ENCODE assay signal across 9 cellular contexts in genomic region chr9:137295313-137296213, GRCh38. TPM values are rescaled to one million over a fixed set of nuclear protein-coding genes. Genes with fewer than 3 reads are reported as not detected.
A peak's percentile ranks its signal among the peaks of the same experiment; 100 is the strongest.
DNase-seq lines count a peak whose midpoint lies in the region; ATAC-seq lines count a peak whose summit lies in the region.
"Had no signal": no experiment of that assay in that cellular context is flagged by ENCODE, and none has a peak within 500 bp of the region (broad histone marks: within the 10 kb centered on the region; RNA-seq: fewer than 3 reads in every experiment).

No MANE protein-coding gene starts in this region.

- ATAC-seq in HG03196 (IDR thresholded peaks at IDR 0.05; ENCODE audit: unreplicated experiment): peak; percentile 55
- ATAC-seq in naive thymus-derived CD4-positive, alpha-beta T cell: peak; percentile 92
- ATAC-seq in aorta (ENCODE audit: low FRiP score): peak; percentile 49
- no peak for ATAC-seq in HG03025 (IDR thresholded peaks at IDR 0.05; ENCODE audit: low FRiP score, unreplicated experiment)

- DNase-seq in activated CD4-positive, CD25-positive, alpha-beta regulatory T cell treated with anti-CD3 and anti-CD28 coated beads, Interleukin-2, amount 50 U/mL, for 72 hours: peak; percentile 74
- DNase-seq in effector CD8-positive, alpha-beta T cell (lab: John Stamatoyannopoulos, UW): peak; percentile 18
- DNase-seq in naive thymus-derived CD4-positive, alpha-beta T cell: peak in 7 of 9 donors; percentile 36 to 80 (median 54)
- no peak for DNase-seq in aorta
- no peak for DNase-seq in KG1 (lab: John Stamatoyannopoulos, UW)

- H3K9ac ChIP-seq in ES-I3 (ENCODE audit: low read depth, low read length): peak overlapping the region; percentile 40; the same call in 1 of the 2 replicates

- H3K4me1 ChIP-seq in ES-I3 (ENCODE audit: insufficient read depth, low read length): peaks cover 22% of the 10 kb centered on the region
- H3K4me1 ChIP-seq in naive thymus-derived CD4-positive, alpha-beta T cell (ENCODE audit: control insufficient read depth in 2 of 2, insufficient read depth in 2 of 2, low read length in 2 of 2): peaks cover 3 to 8% of the 10 kb centered on the region in 2 donors
- H3K4me1 ChIP-seq in aorta (ENCODE audit: control insufficient read depth in 1 of 2, insufficient read depth in 2 of 2, low read length in 2 of 2): no peaks in the 10 kb centered on the region

- H3K27me3 ChIP-seq in naive thymus-derived CD4-positive, alpha-beta T cell (ENCODE audit: control insufficient read depth in 2 of 2, insufficient read depth in 2 of 2, low read length in 2 of 2): peaks cover 15 to 30% of the 10 kb centered on the region in 2 donors
- no peaks in the 10 kb centered on the region for H3K27me3 ChIP-seq in aorta (ENCODE audit: control insufficient read depth in 1 of 2, insufficient read depth in 2 of 2, low read length in 1 of 2)

- no peak overlapping the region for H3K27ac ChIP-seq in naive thymus-derived CD4-positive, alpha-beta T cell (ENCODE audit: low read depth, low read length)
- H3K27ac ChIP-seq in aorta (ENCODE audit: low read depth in 1 of 2, low read length in 2 of 2): no peak overlapping the region

- peaks cover 0 to 15% (median 10%) of the 10 kb centered on the region in 7 donors for H3K4me1 Mint-ChIP-seq in naive thymus-derived CD4-positive, alpha-beta T cell

- CTCF ChIA-PET in naive thymus-derived CD4-positive, alpha-beta T cell (lab: Charles Lee): interaction anchor here (1.0 to 1.2 kb wide), 3 partner anchors 13 to 109 kb away, joined by 3 to 5 read pairs (median 3); partner anchors contain the start of gene RNF224

- intact Hi-C loops in naive thymus-derived CD4-positive, alpha-beta T cell (cut with micrococcal nuclease): loop anchor here (1.0 to 2.0 kb wide), 3 partner anchors 111 to 149 kb away; no protein-coding TSS in a partner anchor
- intact Hi-C loops in aorta (cut with DNase I): loop anchor here (2.0 to 10.0 kb wide), 3 partner anchors 109 to 229 kb away; no protein-coding TSS in a partner anchor

- no peaks in the 10 kb centered on the region for H3K36me3 ChIP-seq in ES-I3 (ENCODE audit: insufficient read depth, low read length)
- no peaks in the 10 kb centered on the region for H3K36me3 ChIP-seq in naive thymus-derived CD4-positive, alpha-beta T cell (ENCODE audit: control insufficient read depth in 2 of 3, insufficient read depth in 3 of 3, low read length in 3 of 3)
- no peaks in the 10 kb centered on the region for H3K36me3 ChIP-seq in aorta (ENCODE audit: control insufficient read depth in 1 of 2, insufficient read depth in 2 of 2, low read length in 1 of 2)

- H3K4me3 ChIP-seq in naive thymus-derived CD4-positive, alpha-beta T cell (ENCODE audit: low read length): peak overlapping the region; percentile 27
- H3K4me3 ChIP-seq in aorta (ENCODE audit: low read length in 2 of 2): no peak overlapping the region

- no peak overlapping the region for H3K27ac Mint-ChIP-seq in naive thymus-derived CD4-positive, alpha-beta T cell

- peaks cover 22 to 47% (median 27%) of the 10 kb centered on the region in 5 donors for H3K27me3 Mint-ChIP-seq in naive thymus-derived CD4-positive, alpha-beta T cell

- POLR2A ChIA-PET in naive thymus-derived CD4-positive, alpha-beta T cell (lab: Charles Lee): no interaction called here

- peak overlapping the region in 4 of 10 donors; percentile 40 to 86 (median 54) for H3K4me3 Mint-ChIP-seq in naive thymus-derived CD4-positive, alpha-beta T cell

- H3K36me3 Mint-ChIP-seq in naive thymus-derived CD4-positive, alpha-beta T cell: no peaks in the 10 kb centered on the region

- WGBS in aorta, 2 donors: 2 to 4% methylated on average over 62 to 120 of the region's 120 CpGs

- H3K9me3 ChIP-seq in ES-I3 (ENCODE audit: control insufficient read depth, insufficient read depth, low read length): peaks cover 8% of the 10 kb centered on the region; the same call in 1 of the 2 replicates
- H3K9me3 ChIP-seq in naive thymus-derived CD4-positive, alpha-beta T cell (ENCODE audit: control insufficient read depth in 2 of 3, low read length in 3 of 3): no peaks in the 10 kb centered on the region
- H3K9me3 ChIP-seq in aorta (ENCODE audit: control insufficient read depth, low read length): peaks cover 3% of the 10 kb centered on the region

- no peaks in the 10 kb centered on the region for H3K9me3 Mint-ChIP-seq in naive thymus-derived CD4-positive, alpha-beta T cell

RNA-seq across cellular contexts. Expression of gene NRARP, which starts 6.5 kb away (rescaled TPM):
- 1 to 10 TPM in 3 of 5 experiments, under 1 TPM in 2; 0.70 to 2.7 (median 1.7) TPM for total RNA-seq in naive thymus-derived CD4-positive, alpha-beta T cell
- polyA plus RNA-seq in naive thymus-derived CD4-positive, alpha-beta T cell: not detected
- 10 to 100 TPM; 13.3 to 26.6 TPM for total RNA-seq in aorta
- under 1 TPM; 0.50 to 0.97 TPM for polyA plus RNA-seq in aorta

RNA-seq across cellular contexts. Expression of gene TOR4A, which starts 18.0 kb away (rescaled TPM):
- total RNA-seq in naive thymus-derived CD4-positive, alpha-beta T cell: 10 to 100 TPM in 2 of 5 experiments, 1 to 10 TPM in 2, under 1 TPM in 1; 0.84 to 16.6 (median 2.3) TPM
- polyA plus RNA-seq in naive thymus-derived CD4-positive, alpha-beta T cell: under 1 TPM in 1 of 2 donors, not detected in 1; 0.07 TPM
- 10 to 100 TPM; 10.4 to 14.0 TPM for total RNA-seq in aorta
- 1 to 10 TPM; 2.6 to 6.0 TPM for polyA plus RNA-seq in aorta

RNA-seq across cellular contexts. Expression of gene NELFB, which starts 40.4 kb away (rescaled TPM):
- total RNA-seq in naive thymus-derived CD4-positive, alpha-beta T cell: 10 to 100 TPM; 33.4 to 64.2 (median 38.9) TPM
- polyA plus RNA-seq in naive thymus-derived CD4-positive, alpha-beta T cell: 10 to 100 TPM; 22.9 to 36.5 TPM
- 10 to 100 TPM; 35.5 to 40.9 TPM for total RNA-seq in aorta
- polyA plus RNA-seq in aorta: 10 to 100 TPM; 21.7 to 47.9 TPM

RNA-seq across cellular contexts. Expression of gene STPG3, which starts 44.5 kb away (rescaled TPM):
- not detected for total RNA-seq in naive thymus-derived CD4-positive, alpha-beta T cell
- polyA plus RNA-seq in naive thymus-derived CD4-positive, alpha-beta T cell: not detected
- total RNA-seq in aorta: not detected
- not detected for polyA plus RNA-seq in aorta
- total RNA-seq: T-helper 2 cell treated with Interferon-gamma antibody and Interleukin-4, amounts not matched to agents 100 ng/mL and 5 ng/mL, for 36 hours had no signal

RNA-seq across cellular contexts. Expression of gene TUBB4B, which starts 54.5 kb away (rescaled TPM):
- total RNA-seq in naive thymus-derived CD4-positive, alpha-beta T cell: 100 to 1,000 TPM in 1 of 5 experiments, 10 to 100 TPM in 4; 44.2 to 260 (median 87.5) TPM
- 10 to 100 TPM; 17.5 to 49.9 TPM for polyA plus RNA-seq in naive thymus-derived CD4-positive, alpha-beta T cell
- total RNA-seq in aorta: 100 to 1,000 TPM in 1 of 2 donors, 10 to 100 TPM in 1; 86.9 to 152 TPM
- 100 to 1,000 TPM in 1 of 2 donors, 10 to 100 TPM in 1; 94.2 to 128 TPM for polyA plus RNA-seq in aorta

Comparison
In these comparisons a context has a peak if more than half of its experiments do, and no peak if none do; other contexts are left out.
1. DNase-seq: peak in activated CD4-positive, CD25-positive, alpha-beta regulatory T cell treated with anti-CD3 and anti-CD28 coated beads, Interleukin-2, amount 50 U/mL, for 72 hours (single experiment), effector CD8-positive, alpha-beta T cell (single experiment) and naive thymus-derived CD4-positive, alpha-beta T cell (7 of 9); none in aorta (0 of 2) and KG1 (single experiment).